ENCODE assay signal across 8 cellular contexts in genomic region chr2:64019975-64020281, GRCh38. TPM values are rescaled to one million over a fixed set of nuclear protein-coding genes. Genes with fewer than 3 reads are reported as not detected.
DNase-seq lines count a peak whose midpoint lies in the region; ATAC-seq and TF ChIP-seq lines count a peak whose summit lies in the region.

No MANE protein-coding gene starts in this region.

- H3K36me3 ChIP-seq in testis (ENCODE audit: low read depth, missing control alignments), result no peaks in the 10 kb centered on the region

- peak overlapping the region; percentile 92 to 98 for H3K27ac ChIP-seq in testis

- no peak for TF ChIP-seq POLR2A in testis (IDR thresholded peaks at IDR 0.05)

- H3K4me3 Mint-ChIP-seq in activated CD4-positive, alpha-beta T cell treated with anti-CD3 and anti-CD28 coated beads, Interleukin-2, amount 10 ng/mL, durations not matched to agents 24 days and 14 days, result peak overlapping the region; percentile 87
- H3K4me3 Mint-ChIP-seq in activated CD8-positive, alpha-beta T cell treated with anti-CD3 and anti-CD28 coated beads for 36 hours, result peak overlapping the region; percentile 96

- CTCF ChIA-PET in activated CD8-positive, alpha-beta T cell treated with anti-CD3 and anti-CD28 coated beads for 36 hours (lab: Charles Lee), result no interaction called here

- peaks cover 3% of the 10 kb centered on the region for H3K9me3 Mint-ChIP-seq in activated CD4-positive, alpha-beta T cell treated with anti-CD3 and anti-CD28 coated beads, Interleukin-2, amount 10 ng/mL, durations not matched to agents 24 days and 14 days
- H3K9me3 Mint-ChIP-seq in activated CD8-positive, alpha-beta T cell treated with anti-CD3 and anti-CD28 coated beads for 36 hours, result no peaks in the 10 kb centered on the region

- peak overlapping the region; percentile 80 to 81 for H3K4me3 ChIP-seq in testis

- DNase-seq in activated CD4-positive, alpha-beta T cell treated with anti-CD3 and anti-CD28 coated beads, Interleukin-2, amount 10 ng/mL, durations not matched to agents 24 days and 14 days, result no peak
- no peak for DNase-seq in activated CD4-positive, alpha-beta T cell treated with anti-CD3 and anti-CD28 coated beads, Interleukin-2, amount 50 U/mL, for 48 hours
- no peak for DNase-seq in activated CD8-positive, alpha-beta T cell treated with anti-CD3 and anti-CD28 coated beads for 36 hours
- DNase-seq in kidney tubule cell (ENCODE audit: low spot score), result peak; percentile 50
- DNase-seq in testis, result no peak
- DNase-seq in COLO829 (ENCODE audit: low spot score), result no peak
- DNase-seq in DMS53 treated with DMSO at 0.1 percent for 48 hours (lab: John Stamatoyannopoulos, UW; ENCODE audit: unreplicated experiment), result no peak

- peaks cover 36% of the 10 kb centered on the region for H3K4me1 Mint-ChIP-seq in activated CD4-positive, alpha-beta T cell treated with anti-CD3 and anti-CD28 coated beads, Interleukin-2, amount 10 ng/mL, durations not matched to agents 24 days and 14 days
- H3K4me1 Mint-ChIP-seq in activated CD8-positive, alpha-beta T cell treated with anti-CD3 and anti-CD28 coated beads for 36 hours (ENCODE audit: low read depth), result peaks cover 36% of the 10 kb centered on the region

- no peaks in the 10 kb centered on the region for H3K9me3 ChIP-seq in testis

- peak overlapping the region; percentile 95 for H3K27ac Mint-ChIP-seq in activated CD4-positive, alpha-beta T cell treated with anti-CD3 and anti-CD28 coated beads, Interleukin-2, amount 10 ng/mL, durations not matched to agents 24 days and 14 days
- peak overlapping the region; percentile 96 for H3K27ac Mint-ChIP-seq in activated CD8-positive, alpha-beta T cell treated with anti-CD3 and anti-CD28 coated beads for 36 hours

- no peaks in the 10 kb centered on the region for H3K27me3 ChIP-seq in testis

- peak; percentile 5 for ATAC-seq in activated CD8-positive, alpha-beta T cell treated with anti-CD3 and anti-CD28 coated beads for 36 hours
- ATAC-seq in GM21576 (IDR thresholded peaks at IDR 0.05; ENCODE audit: unreplicated experiment), result no peak

- intact Hi-C loops in activated CD4-positive, alpha-beta T cell treated with anti-CD3 and anti-CD28 coated beads, Interleukin-2, amount 10 ng/mL, durations not matched to agents 24 days and 14 days (cut with micrococcal nuclease), result loop anchor here (1.0 to 10.0 kb wide), 3 partner anchors 15 to 135 kb away; no protein-coding TSS in a partner anchor
- intact Hi-C loops in activated CD8-positive, alpha-beta T cell treated with anti-CD3 and anti-CD28 coated beads for 36 hours (cut with micrococcal nuclease), result no loop called here
- intact Hi-C loops in testis (cut with DNase I; ENCODE audit: low total_unique reads), result no loop called here

- peaks cover 14% of the 10 kb centered on the region for H3K36me3 Mint-ChIP-seq in activated CD4-positive, alpha-beta T cell treated with anti-CD3 and anti-CD28 coated beads, Interleukin-2, amount 10 ng/mL, durations not matched to agents 24 days and 14 days (ENCODE audit: low read depth)
- peaks cover 8% of the 10 kb centered on the region for H3K36me3 Mint-ChIP-seq in activated CD8-positive, alpha-beta T cell treated with anti-CD3 and anti-CD28 coated beads for 36 hours (ENCODE audit: low read depth)

- H3K4me1 ChIP-seq in testis, result peaks cover 11% of the 10 kb centered on the region

- no peak for TF ChIP-seq CTCF in activated CD8-positive, alpha-beta T cell treated with anti-CD3 and anti-CD28 coated beads for 36 hours (IDR thresholded peaks at IDR 0.05)
- no peak for TF ChIP-seq CTCF in testis (IDR thresholded peaks at IDR 0.05)

- H3K27me3 Mint-ChIP-seq in activated CD4-positive, alpha-beta T cell treated with anti-CD3 and anti-CD28 coated beads, Interleukin-2, amount 10 ng/mL, durations not matched to agents 24 days and 14 days, result no peaks in the 10 kb centered on the region
- no peaks in the 10 kb centered on the region for H3K27me3 Mint-ChIP-seq in activated CD8-positive, alpha-beta T cell treated with anti-CD3 and anti-CD28 coated beads for 36 hours

- POLR2A ChIA-PET in activated CD8-positive, alpha-beta T cell treated with anti-CD3 and anti-CD28 coated beads for 36 hours (lab: Charles Lee), result interaction anchor here (0.7 kb wide), 1 partner anchor 431 kb away, joined by 3 read pairs; no protein-coding TSS in a partner anchor

RNA-seq across cellular contexts. Expression of gene VPS54, which starts 0.7 kb away (rescaled TPM):
- 14.3 and 15.6 TPM in 2 replicates for total RNA-seq in activated CD4-positive, alpha-beta T cell treated with anti-CD3 and anti-CD28 coated beads, Interleukin-2, amount 10 ng/mL, durations not matched to agents 24 days and 14 days
- 1 to 10 TPM; 8.9 to 9.4 TPM for total RNA-seq in activated CD8-positive, alpha-beta T cell treated with anti-CD3 and anti-CD28 coated beads for 36 hours
- 10 to 100 TPM; 26.5 to 28.5 TPM for total RNA-seq in testis
- 27.4 TPM for polyA plus RNA-seq in testis (ENCODE audit: insufficient read depth, low read depth, low replicate concordance)
